Comparison of ENCODE assay signal across 16 cellular contexts in the genomic region with DNA sequence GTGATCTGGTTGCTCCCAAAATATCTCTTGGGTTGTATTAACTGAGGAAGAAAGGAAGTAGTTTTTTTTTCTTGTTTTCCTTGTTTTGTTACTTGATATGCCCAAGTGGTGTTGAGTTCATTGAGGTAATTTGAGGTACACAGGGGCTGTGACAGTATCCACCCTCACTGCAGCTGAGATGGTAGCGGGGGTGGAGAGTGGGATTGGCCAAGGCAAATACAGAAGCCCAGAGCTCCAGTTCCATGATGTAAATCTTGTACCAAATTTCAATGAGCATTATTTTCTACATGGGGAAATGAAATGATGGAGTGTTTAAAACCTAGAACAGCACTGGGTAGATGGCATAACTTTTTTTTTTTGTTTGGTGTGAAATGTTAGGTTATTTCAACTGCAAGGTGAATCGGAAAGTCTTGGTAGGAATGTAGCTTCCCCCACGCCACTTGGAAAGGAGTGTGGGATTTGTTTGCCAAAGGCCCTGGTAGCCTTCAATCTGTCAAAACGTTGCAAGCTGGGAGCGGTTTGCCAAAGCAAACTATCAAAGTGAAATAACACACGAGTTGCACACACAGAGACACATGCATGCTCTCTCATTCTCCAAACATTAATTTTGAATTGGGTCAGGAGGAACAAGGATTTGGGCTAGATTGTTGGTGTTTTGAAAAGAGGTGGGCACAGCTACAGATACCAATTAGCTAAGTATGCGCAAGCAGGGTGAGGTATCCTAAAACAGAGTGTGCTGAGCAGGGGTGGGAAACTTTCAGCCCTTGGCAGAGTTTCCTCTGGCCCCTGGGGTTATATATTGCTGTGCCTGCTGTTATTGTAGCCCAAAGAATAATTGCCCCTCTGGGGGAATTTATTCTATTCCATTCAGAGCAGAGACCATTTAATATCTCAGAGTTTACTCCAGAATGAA. TPM values are rescaled to one million over a fixed set of nuclear protein-coding genes. Genes with fewer than 3 reads are reported as not detected.
A peak's percentile ranks its signal among the peaks of the same experiment; 100 is the strongest.
DNase-seq lines count a peak whose midpoint lies in the region; ATAC-seq and TF ChIP-seq lines count a peak whose summit lies in the region.
"Had no signal": no experiment of that assay in that cellular context is flagged by ENCODE, and none has a peak within 500 bp of the region (broad histone marks: within the 10 kb centered on the region; RNA-seq: fewer than 3 reads in every experiment).

No MANE protein-coding gene starts in this region.

- TF ChIP-seq EP300 in esophagus muscularis mucosa (IDR thresholded peaks at IDR 0.05) = no peak

- H3K27ac ChIP-seq in esophagus muscularis mucosa (replicated peaks in 1 of 4) = peak overlapping the region in 2 of 4 donors; percentile 3 to 7
- peak overlapping the region; percentile 15 to 88 for H3K27ac ChIP-seq in lung (ENCODE audit: low read depth in 1 of 2, low read length in 1 of 2)
- peak overlapping the region; percentile 33 to 52 for H3K27ac ChIP-seq in tibial artery
- H3K27ac ChIP-seq: dorsolateral prefrontal cortex had no signal

- H3K4me3 ChIP-seq in esophagus muscularis mucosa (no peak overlapping the region), lung (no peak overlapping the region), tibial artery (no peak overlapping the region)
- H3K4me3 ChIP-seq: dorsolateral prefrontal cortex had no signal

- H3K27me3 ChIP-seq in esophagus muscularis mucosa (no peaks in the 10 kb centered on the region), lung (ENCODE audit: control insufficient read depth, insufficient read depth) (no peaks in the 10 kb centered on the region), tibial artery (no peaks in the 10 kb centered on the region)

- WGBS in esophagus muscularis mucosa = 43% methylated on average over 7 of the region's 7 CpGs
- WGBS in lung, 2 donors = 56 to 81% methylated on average over 7 of the region's 7 CpGs

- H3K36me3 ChIP-seq in esophagus muscularis mucosa (no peaks in the 10 kb centered on the region), lung (ENCODE audit: control insufficient read depth in 2 of 2, insufficient read depth in 2 of 2, low read length in 2 of 2) (no peaks in the 10 kb centered on the region), tibial artery (no peaks in the 10 kb centered on the region)

- ATAC-seq in lung (ENCODE audit: insufficient read depth, low FRiP score) (no peak), GM18909 (IDR thresholded peaks at IDR 0.05; ENCODE audit: poor library complexity, unreplicated experiment) (no peak)

- intact Hi-C loops in esophagus muscularis mucosa (cut with DNase I) (no loop called here), tibial artery (cut with DNase I; ENCODE audit: low total_unique reads) (no loop called here)

- H3K9me3 ChIP-seq in esophagus muscularis mucosa (no peaks in the 10 kb centered on the region), lung (ENCODE audit: control insufficient read depth in 2 of 2, insufficient read depth in 1 of 2, low read length in 1 of 2) (no peaks in the 10 kb centered on the region), tibial artery (no peaks in the 10 kb centered on the region)

- TF ChIP-seq POLR2A in esophagus muscularis mucosa (IDR thresholded peaks at IDR 0.05; ENCODE audit: low read depth) = no peak

- TF ChIP-seq CTCF in esophagus muscularis mucosa (IDR thresholded peaks at IDR 0.05) (no peak), lung (IDR thresholded peaks at IDR 0.05; ENCODE audit: control extremely low read depth, extremely low read depth) (no peak), tibial artery (IDR thresholded peaks at IDR 0.05) (no peak)

- DNase-seq in DMS 273 (lab: John Stamatoyannopoulos, UW; ENCODE audit: unreplicated experiment) (peak; percentile 6), DMS 273 treated with DMSO at 0.1 percent for 48 hours (lab: John Stamatoyannopoulos, UW) (no peak), esophagus muscularis mucosa (ENCODE audit: extremely low spot score) (peak; percentile 81), lung (ENCODE audit: low spot score) (no peak), tibial artery (no peak), NCI-H226 (no peak), NCI-H1105 (lab: John Stamatoyannopoulos, UW) (no peak)
- DNase-seq: 8988T; activated CD4-positive, alpha-beta T cell treated with anti-CD3 and anti-CD28 coated beads for 4 hours; activated T-cell treated with anti-CD3 and anti-CD28 coated beads, Interleukin-2, amount 50 U/mL, for 24 hours; CD4-positive, CD25-positive, alpha-beta regulatory T cell; dorsolateral prefrontal cortex; NCI-H1048; NCI-H510A; stimulated activated CD4-positive, alpha-beta T cell treated with anti-CD3 and anti-CD28 coated beads, Interleukin-4, amount 100 ng/mL, for 1 hour had no signal

- H3K4me1 ChIP-seq in esophagus muscularis mucosa (peaks cover 27 to 52% (median 30%) of the 10 kb centered on the region in 4 donors), lung (ENCODE audit: control insufficient read depth in 2 of 2, insufficient read depth in 2 of 2, low read length in 2 of 2) (peaks cover 0 to 7% of the 10 kb centered on the region in 2 donors), tibial artery (peaks cover 0 to 31% (median 22%) of the 10 kb centered on the region in 4 donors)

RNA-seq across cellular contexts. Expression of a gene that starts 34.6 kb away (rescaled TPM):
- total RNA-seq in esophagus muscularis mucosa = 1 to 10 TPM; 3.2 to 6.6 (median 5.6) TPM
- 10 to 100 TPM; 28.8 to 42.4 TPM for total RNA-seq in lung
- 1 to 10 TPM; 6.0 to 8.2 TPM for polyA plus RNA-seq in lung
- total RNA-seq: CD4-positive, CD25-positive, alpha-beta regulatory T cell had no signal
- polyA plus RNA-seq: CD4-positive, CD25-positive, alpha-beta regulatory T cell had no signal

Comparison
In these comparisons a context has a peak if more than half of its experiments do, and no peak if none do; other contexts are left out.
1. DNase-seq: peak in DMS 273 (single experiment) and esophagus muscularis mucosa (single experiment); none in DMS 273 treated with DMSO at 0.1 percent for 48 hours (single experiment), lung (single experiment), tibial artery (0 of 2), NCI-H226 (single experiment) and NCI-H1105 (single experiment).